In the genomic region with DNA sequence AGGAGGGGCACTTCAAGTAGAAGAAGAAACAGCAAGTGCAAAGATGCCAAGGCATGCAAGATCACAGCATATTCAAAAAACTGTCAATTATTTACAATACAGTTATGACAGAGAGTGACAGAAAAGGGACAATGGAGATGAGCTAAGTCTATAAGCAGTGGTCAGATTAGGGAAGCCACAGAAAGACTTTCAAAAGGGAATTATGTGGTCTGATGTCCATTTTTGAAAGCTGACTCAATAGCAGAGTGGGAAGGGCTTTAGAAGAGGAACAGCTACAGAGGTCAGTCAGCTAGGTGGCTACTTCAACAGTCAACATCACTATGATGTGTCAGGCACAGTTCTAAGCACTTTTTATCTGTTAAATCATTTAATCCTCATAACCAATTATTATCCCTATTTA, we compare ENCODE assay signal across 8 cellular contexts. TPM values are rescaled to one million over a fixed set of nuclear protein-coding genes. Genes with fewer than 3 reads are reported as not detected.
A peak's percentile ranks its signal among the peaks of the same experiment; 100 is the strongest.
DNase-seq lines count a peak whose midpoint lies in the region; ATAC-seq and TF ChIP-seq lines count a peak whose summit lies in the region.

No MANE protein-coding gene starts in this region.

- H3K4me3 ChIP-seq in GM06990 (replicated peaks; ENCODE audit: low read depth, low read length) (no peak overlapping the region), aorta (ENCODE audit: low read length in 2 of 2) (no peak overlapping the region)

- H3K4me1 Mint-ChIP-seq in mesothelial cell of epicardium, result no peaks in the 10 kb centered on the region

- no peaks in the 10 kb centered on the region for H3K27me3 ChIP-seq in GM06990 (replicated peaks; ENCODE audit: control insufficient read depth, insufficient read depth, low read length)
- H3K27me3 ChIP-seq in aorta (ENCODE audit: control insufficient read depth in 1 of 2, insufficient read depth in 2 of 2, low read length in 1 of 2), result no peaks in the 10 kb centered on the region

- ATAC-seq in GM21447 (IDR thresholded peaks at IDR 0.05; ENCODE audit: unreplicated experiment) (peak; percentile 85), aorta (ENCODE audit: low FRiP score) (no peak)

- TF ChIP-seq CTCF in GM06990 (IDR thresholded peaks at IDR 0.05; ENCODE audit: insufficient read depth, low read length, poor library complexity, severe bottlenecking), result no peak
- no peak for TF ChIP-seq CTCF in mesothelial cell of epicardium (IDR thresholded peaks at IDR 0.05; ENCODE audit: unreplicated experiment)

- intact Hi-C loops in aorta (cut with DNase I), result loop anchor here in 1 of 2 donors (5.0 kb wide), 1 partner anchor 204 kb away; no protein-coding TSS in a partner anchor

- H3K9me3 ChIP-seq in aorta (ENCODE audit: control insufficient read depth, low read length), result no peaks in the 10 kb centered on the region

- H3K4me3 Mint-ChIP-seq in mesothelial cell of epicardium, result no peak overlapping the region

- H3K27me3 Mint-ChIP-seq in mesothelial cell of epicardium (ENCODE audit: low read depth), result no peaks in the 10 kb centered on the region

- no peaks in the 10 kb centered on the region for H3K4me1 ChIP-seq in aorta (ENCODE audit: control insufficient read depth in 1 of 2, insufficient read depth in 2 of 2, low read length in 2 of 2)

- no peak overlapping the region for H3K27ac Mint-ChIP-seq in mesothelial cell of epicardium

- H3K36me3 ChIP-seq in GM06990 (ENCODE audit: control insufficient read depth, insufficient read depth, low read length) (no peaks in the 10 kb centered on the region; the same call in 1 of the 2 replicates), aorta (ENCODE audit: control insufficient read depth in 1 of 2, insufficient read depth in 2 of 2, low read length in 1 of 2) (no peaks in the 10 kb centered on the region)

- no peak overlapping the region for H3K27ac ChIP-seq in aorta (ENCODE audit: low read depth in 1 of 2, low read length in 2 of 2)

- H3K9me3 Mint-ChIP-seq in mesothelial cell of epicardium, result no peaks in the 10 kb centered on the region

- peak; percentile 72 for DNase-seq in GM06990 (ENCODE audit: extremely low read depth, insufficient read length)
- peak; percentile 32 for DNase-seq in HS-5 (ENCODE audit: low read depth)
- DNase-seq in fibroblast of the conjunctiva (ENCODE audit: low read depth), result peak; percentile 9
- no peak for DNase-seq in OCI-M2 (lab: John Stamatoyannopoulos, UW; ENCODE audit: unreplicated experiment)
- DNase-seq in aorta, result no peak
- no peak for DNase-seq in NCI-H2029 treated with DMSO at 0.1 percent for 48 hours (lab: John Stamatoyannopoulos, UW)
- no peak for DNase-seq in mesothelial cell of epicardium (ENCODE audit: low spot score in 2 of 2, unreplicated experiment in 2 of 2)

- peaks cover 30% of the 10 kb centered on the region for H3K36me3 Mint-ChIP-seq in mesothelial cell of epicardium

RNA-seq across cellular contexts. Expression of a gene that starts 45.2 kb away (rescaled TPM):
- total RNA-seq in aorta, result 1 to 10 TPM; 4.5 to 7.3 TPM
- 1 to 10 TPM; 1.8 to 1.9 TPM for polyA plus RNA-seq in aorta
- 26.7 to 32.4 TPM (median 28.5 TPM) in 3 replicates for total RNA-seq in mesothelial cell of epicardium

Comparison
In these comparisons a context has a peak if more than half of its experiments do, and no peak if none do; other contexts are left out.
1. DNase-seq: peak in GM06990 (single experiment), HS-5 (single experiment) and fibroblast of the conjunctiva (single experiment); none in OCI-M2 (single experiment), aorta (0 of 2), NCI-H2029 treated with DMSO at 0.1 percent for 48 hours (single experiment) and mesothelial cell of epicardium (0 of 2).